In the genomic region with DNA sequence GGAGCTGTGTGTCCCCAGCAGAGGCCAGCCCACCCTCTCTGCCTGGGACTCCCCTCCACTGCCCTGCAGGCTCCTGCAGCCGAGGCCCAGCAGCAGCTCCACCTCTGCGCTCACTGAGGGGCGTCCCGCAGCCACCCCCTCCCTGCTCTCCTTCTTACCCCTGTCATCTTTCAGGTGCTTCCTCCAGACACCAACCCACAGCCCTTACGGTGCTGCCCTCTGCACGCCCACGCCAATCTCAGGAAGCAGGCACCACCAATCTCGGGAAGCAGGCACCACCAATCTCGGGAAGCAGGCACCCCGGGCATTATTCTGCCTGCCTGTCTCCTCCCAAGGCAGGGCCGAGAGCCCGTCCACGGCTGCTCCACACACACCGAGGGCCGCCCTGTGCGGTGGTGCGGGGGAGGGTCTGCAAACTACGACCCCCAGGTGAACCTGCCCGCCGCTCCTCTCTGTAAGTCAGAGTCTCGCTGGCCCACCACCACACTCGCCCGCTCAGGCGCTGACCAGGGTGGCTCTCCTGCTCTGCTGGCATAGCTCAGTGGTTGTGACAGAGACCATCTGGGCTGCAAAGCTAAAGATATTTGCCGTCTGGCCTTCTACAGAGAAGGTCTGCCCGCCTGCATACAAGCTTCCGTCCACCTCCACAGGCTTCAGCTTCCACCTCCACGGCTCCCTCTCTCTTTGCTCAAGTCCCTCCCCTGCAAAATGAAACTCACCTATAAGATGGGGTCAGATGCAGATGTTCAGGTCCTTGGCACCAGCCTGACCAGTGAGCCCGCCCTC, we compare ENCODE assay signal across 1 cellular context.
TF ChIP-seq lines count a peak whose summit lies in the region.

No MANE protein-coding gene starts in this region.

TF ChIP-seq in SK-N-SH, 30 proteins besides CTCF, POLR2A, EP300 and RAD21:
- TF ChIP-seq, protein P1, sequence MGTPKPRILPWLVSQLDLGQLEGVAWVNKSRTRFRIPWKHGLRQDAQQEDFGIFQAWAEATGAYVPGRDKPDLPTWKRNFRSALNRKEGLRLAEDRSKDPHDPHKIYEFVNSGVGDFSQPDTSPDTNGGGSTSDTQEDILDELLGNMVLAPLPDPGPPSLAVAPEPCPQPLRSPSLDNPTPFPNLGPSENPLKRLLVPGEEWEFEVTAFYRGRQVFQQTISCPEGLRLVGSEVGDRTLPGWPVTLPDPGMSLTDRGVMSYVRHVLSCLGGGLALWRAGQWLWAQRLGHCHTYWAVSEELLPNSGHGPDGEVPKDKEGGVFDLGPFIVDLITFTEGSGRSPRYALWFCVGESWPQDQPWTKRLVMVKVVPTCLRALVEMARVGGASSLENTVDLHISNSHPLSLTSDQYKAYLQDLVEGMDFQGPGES (IDR thresholded peaks at IDR 0.05; ENCODE audit: low read depth, low read length), result no peak
- TF ChIP-seq MEF2A (IDR thresholded peaks at IDR 0.05; ENCODE audit: borderline replicate concordance, low read depth) (no peak), MXI1 (IDR thresholded peaks at IDR 0.05; ENCODE audit: low read depth, low read length) (no peak), CHD2 (IDR thresholded peaks at IDR 0.05; ENCODE audit: low read length, partially characterized antibody) (no peak), RCOR1 (IDR thresholded peaks at IDR 0.05; ENCODE audit: low read length) (no peak)
